2 cellular contexts compared by ENCODE assay signal in the genomic region with DNA sequence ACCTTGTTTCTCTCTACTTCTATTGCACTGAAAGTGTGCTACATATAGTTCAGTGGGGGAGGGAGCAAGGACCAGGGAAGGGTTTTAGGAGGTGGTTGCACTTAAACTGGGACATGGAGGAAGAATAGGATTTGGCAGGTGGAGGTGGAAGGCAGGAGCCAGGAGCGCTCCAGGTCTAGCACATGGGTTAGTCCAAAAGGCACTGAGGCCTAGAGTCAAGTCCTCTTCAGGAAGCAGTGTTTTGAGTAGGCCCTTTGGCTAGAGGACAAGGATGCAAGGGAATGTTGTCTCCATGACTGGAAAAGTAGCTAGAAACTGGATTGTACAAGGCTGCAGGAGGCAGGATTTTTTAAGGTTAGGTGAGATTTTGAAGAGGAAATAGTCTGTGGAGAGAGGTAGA.
TF ChIP-seq lines count a peak whose summit lies in the region.

No MANE protein-coding gene starts in this region.

TF ChIP-seq in GM23338, 12 proteins besides CTCF, POLR2A, EP300 and RAD21:
- TF ChIP-seq EZH2 (IDR thresholded peaks at IDR 0.05; ENCODE audit: low read depth, unreplicated experiment), result no peak
- no peak for TF ChIP-seq ZNF331 (CRISPR knock-in tag; IDR thresholded peaks at IDR 0.05; ENCODE audit: low read depth)
- TF ChIP-seq, protein P1, sequence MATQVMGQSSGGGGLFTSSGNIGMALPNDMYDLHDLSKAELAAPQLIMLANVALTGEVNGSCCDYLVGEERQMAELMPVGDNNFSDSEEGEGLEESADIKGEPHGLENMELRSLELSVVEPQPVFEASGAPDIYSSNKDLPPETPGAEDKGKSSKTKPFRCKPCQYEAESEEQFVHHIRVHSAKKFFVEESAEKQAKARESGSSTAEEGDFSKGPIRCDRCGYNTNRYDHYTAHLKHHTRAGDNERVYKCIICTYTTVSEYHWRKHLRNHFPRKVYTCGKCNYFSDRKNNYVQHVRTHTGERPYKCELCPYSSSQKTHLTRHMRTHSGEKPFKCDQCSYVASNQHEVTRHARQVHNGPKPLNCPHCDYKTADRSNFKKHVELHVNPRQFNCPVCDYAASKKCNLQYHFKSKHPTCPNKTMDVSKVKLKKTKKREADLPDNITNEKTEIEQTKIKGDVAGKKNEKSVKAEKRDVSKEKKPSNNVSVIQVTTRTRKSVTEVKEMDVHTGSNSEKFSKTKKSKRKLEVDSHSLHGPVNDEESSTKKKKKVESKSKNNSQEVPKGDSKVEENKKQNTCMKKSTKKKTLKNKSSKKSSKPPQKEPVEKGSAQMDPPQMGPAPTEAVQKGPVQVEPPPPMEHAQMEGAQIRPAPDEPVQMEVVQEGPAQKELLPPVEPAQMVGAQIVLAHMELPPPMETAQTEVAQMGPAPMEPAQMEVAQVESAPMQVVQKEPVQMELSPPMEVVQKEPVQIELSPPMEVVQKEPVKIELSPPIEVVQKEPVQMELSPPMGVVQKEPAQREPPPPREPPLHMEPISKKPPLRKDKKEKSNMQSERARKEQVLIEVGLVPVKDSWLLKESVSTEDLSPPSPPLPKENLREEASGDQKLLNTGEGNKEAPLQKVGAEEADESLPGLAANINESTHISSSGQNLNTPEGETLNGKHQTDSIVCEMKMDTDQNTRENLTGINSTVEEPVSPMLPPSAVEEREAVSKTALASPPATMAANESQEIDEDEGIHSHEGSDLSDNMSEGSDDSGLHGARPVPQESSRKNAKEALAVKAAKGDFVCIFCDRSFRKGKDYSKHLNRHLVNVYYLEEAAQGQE (IDR thresholded peaks at IDR 0.05; ENCODE audit: unreplicated experiment), result no peak
- TF ChIP-seq POLR2AphosphoS5 (IDR thresholded peaks at IDR 0.05; ENCODE audit: low read depth), result no peak
- no peak for TF ChIP-seq ZNF114 (CRISPR knock-in tag; IDR thresholded peaks at IDR 0.05)
- TF ChIP-seq NANOG (IDR thresholded peaks at IDR 0.05; ENCODE audit: borderline replicate concordance), result no peak
- no peak for TF ChIP-seq EZH2phosphoT487 (IDR thresholded peaks at IDR 0.05; ENCODE audit: unreplicated experiment)

TF ChIP-seq in H1, 55 proteins besides CTCF, POLR2A, EP300 and RAD21:
- TF ChIP-seq CREB1 (IDR thresholded peaks at IDR 0.05) (no peak), CTBP2 (IDR thresholded peaks at IDR 0.05; ENCODE audit: borderline replicate concordance, insufficient read depth, insufficient read length, low read length) (no peak), YY1 (IDR thresholded peaks at IDR 0.05; ENCODE audit: low read depth, low read length) (no peak), CBX5 (IDR thresholded peaks at IDR 0.05; ENCODE audit: low read depth, low read length) (no peak), GTF2F1 (IDR thresholded peaks at IDR 0.05; ENCODE audit: borderline replicate concordance, low read depth, low read length) (no peak), SAP30 (IDR thresholded peaks at IDR 0.05; ENCODE audit: insufficient read depth, insufficient replicate concordance, low read length) (no peak), RBBP5 (IDR thresholded peaks at IDR 0.05; ENCODE audit: borderline replicate concordance, low read depth, low read length) (no peak)
- TF ChIP-seq, protein P2, sequence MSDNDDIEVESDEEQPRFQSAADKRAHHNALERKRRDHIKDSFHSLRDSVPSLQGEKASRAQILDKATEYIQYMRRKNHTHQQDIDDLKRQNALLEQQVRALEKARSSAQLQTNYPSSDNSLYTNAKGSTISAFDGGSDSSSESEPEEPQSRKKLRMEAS (IDR thresholded peaks at IDR 0.05), result no peak
TF ChIP-seq in H1: peak in this region for 0.
